In genomic region chr5:40844565-40844964, GRCh38 we compare ENCODE assay signal across 2 cellular contexts.
A peak's percentile ranks its signal among the peaks of the same experiment; 100 is the strongest.
TF ChIP-seq lines count a peak whose summit lies in the region.

No MANE protein-coding gene starts in this region.

TF ChIP-seq in HepG2, 621 proteins besides CTCF, POLR2A, EP300 and RAD21:
- TF ChIP-seq MAFF (IDR thresholded peaks at IDR 0.05; ENCODE audit: low read depth, low read length) (no peak), CENPX (CRISPR knock-in tag; IDR thresholded peaks at IDR 0.05) (no peak), ARID4A (CRISPR knock-in tag; IDR thresholded peaks at IDR 0.05; ENCODE audit: borderline replicate concordance) (no peak), ZNF143 (CRISPR knock-in tag; IDR thresholded peaks at IDR 0.05) (no peak), ZNF12 (CRISPR knock-in tag; IDR thresholded peaks at IDR 0.05) (peak; percentile 66; the same call in 1 of the 2 replicates), CCDC6 (CRISPR knock-in tag; IDR thresholded peaks at IDR 0.05) (no peak), ZNF407 (CRISPR knock-in tag; IDR thresholded peaks at IDR 0.05; ENCODE audit: not compliant biosample characterization) (no peak), ZNF737 (CRISPR knock-in tag; IDR thresholded peaks at IDR 0.05; ENCODE audit: borderline replicate concordance) (no peak), ZNF205 (CRISPR knock-in tag; IDR thresholded peaks at IDR 0.05) (no peak)

TF ChIP-seq in K562, 482 proteins besides CTCF, POLR2A, EP300 and RAD21:
- TF ChIP-seq HDAC1 (IDR thresholded peaks at IDR 0.05): 0 out of 4 replicates have a peak, but pooled peaks of 1 of the 2 experiments have one; percentile 32
- no peak for TF ChIP-seq E2F4 (CRISPR knock-in tag; IDR thresholded peaks at IDR 0.05; ENCODE audit: low read depth)
- TF ChIP-seq STAT5A (IDR thresholded peaks at IDR 0.05; ENCODE audit: borderline replicate concordance, low read length): no peak
- peak; percentile 84; the same call in 1 of the 2 replicates for TF ChIP-seq ZNF12 (CRISPR knock-in tag; IDR thresholded peaks at IDR 0.05)
- TF ChIP-seq KDM1A (IDR thresholded peaks at IDR 0.05): peak; percentile 80 to 83
